ENCODE assay signal across 13 cellular contexts in the genomic region with DNA sequence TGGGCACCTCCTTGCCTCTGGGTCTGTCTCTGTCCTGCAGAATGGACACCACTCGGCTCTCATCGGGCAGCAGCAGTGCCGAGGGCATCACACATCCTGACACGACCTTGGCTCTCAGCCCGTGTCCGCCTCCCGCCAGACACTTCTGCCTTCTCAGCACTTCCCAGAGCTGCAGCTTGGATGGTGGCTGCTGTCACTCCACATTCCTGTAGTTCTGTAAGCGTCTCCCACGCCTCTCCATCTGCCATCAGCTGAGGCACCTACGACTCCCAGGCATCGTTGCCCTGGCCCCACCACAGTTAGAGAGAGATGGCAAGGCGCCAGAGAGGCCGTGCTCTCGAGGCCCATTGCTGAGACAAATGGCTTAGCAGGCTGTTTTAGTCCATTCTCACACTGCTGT.
DNase-seq lines count a peak whose midpoint lies in the region; ATAC-seq and TF ChIP-seq lines count a peak whose summit lies in the region.
"Had no signal": no experiment of that assay in that cellular context is flagged by ENCODE, and none has a peak within 500 bp of the region (broad histone marks: within the 10 kb centered on the region; RNA-seq: fewer than 3 reads in every experiment).

No MANE protein-coding gene starts in this region.

- POLR2A ChIA-PET in GM10248 (lab: Yijun Ruan, JAX), result no interaction called here

- H3K4me1 ChIP-seq in colonic mucosa (no peaks in the 10 kb centered on the region), right lobe of liver (no peaks in the 10 kb centered on the region), thyroid gland (peaks cover 0 to 15% of the 10 kb centered on the region in 2 donors)
- H3K4me1 ChIP-seq: breast epithelium had no signal

- H3K9me3 ChIP-seq in colonic mucosa, result no peaks in the 10 kb centered on the region
- no peaks in the 10 kb centered on the region for H3K9me3 ChIP-seq in right lobe of liver
- H3K9me3 ChIP-seq in thyroid gland, result no peaks in the 10 kb centered on the region
- H3K9me3 ChIP-seq: breast epithelium had no signal

- CTCF ChIA-PET in GM10248 (lab: Yijun Ruan, JAX), result no interaction called here

- no peaks in the 10 kb centered on the region for H3K36me3 ChIP-seq in colonic mucosa
- peaks cover 0 to 6% (median 0%) of the 10 kb centered on the region in 4 donors for H3K36me3 ChIP-seq in right lobe of liver
- H3K36me3 ChIP-seq in thyroid gland, result no peaks in the 10 kb centered on the region
- H3K36me3 ChIP-seq: breast epithelium had no signal

- DNase-seq in activated effector memory CD4-positive, alpha-beta T cell treated with anti-CD3 and anti-CD28 coated beads, Interleukin-2, amount 50 U/mL, for 16 hours, result peak; percentile 58
- no peak for DNase-seq in activated effector memory CD4-positive, alpha-beta T cell treated with Interleukin-2 at 50 U/mL for 16 hours
- no peak for DNase-seq in colonic mucosa
- peak; percentile 52 to 71 (median 71) for DNase-seq in right lobe of liver
- peak; percentile 27 to 37 for DNase-seq in thyroid gland
- DNase-seq in GM10248 (ENCODE audit: extremely low spot score), result no peak
- DNase-seq: activated CD4-positive, alpha-beta T cell treated with anti-CD3 and anti-CD28 coated beads for 1 hour; glutamatergic neuron; NCI-H1417; stimulated activated naive CD8-positive, alpha-beta T cell treated with anti-CD3 and anti-CD28 coated beads, Interleukin-15, amount 100 ng/mL, for 72 hours had no signal

- H3K27me3 ChIP-seq in colonic mucosa, result no peaks in the 10 kb centered on the region
- no peaks in the 10 kb centered on the region for H3K27me3 ChIP-seq in right lobe of liver
- H3K27me3 ChIP-seq in thyroid gland, result no peaks in the 10 kb centered on the region
- H3K27me3 ChIP-seq: breast epithelium had no signal

- WGBS in right lobe of liver (ENCODE audit: insufficient coverage, low coverage, low lambda C conversion rate, missing lambda C conversion rate), result 56% methylated on average over 6 of the region's 14 CpGs
- 36 to 48% methylated on average over 10 to 13 of the region's 14 CpGs for WGBS in thyroid gland, 2 donors

- no peak overlapping the region for H3K9ac ChIP-seq in colonic mucosa (ENCODE audit: low read depth in 2 of 2, low read length in 2 of 2)

- H3K27ac ChIP-seq in colonic mucosa (peak overlapping the region; percentile 46), right lobe of liver (no peak overlapping the region), thyroid gland (no peak overlapping the region)
- H3K27ac ChIP-seq: breast epithelium had no signal

- H3K4me3 ChIP-seq in colonic mucosa, result no peak overlapping the region
- no peak overlapping the region for H3K4me3 ChIP-seq in right lobe of liver
- H3K4me3 ChIP-seq in thyroid gland (replicated peaks in 1 of 3), result no peak overlapping the region
- H3K4me3 ChIP-seq: breast epithelium had no signal

- TF ChIP-seq POLR2A in right lobe of liver (IDR thresholded peaks at IDR 0.05) (no peak), thyroid gland (IDR thresholded peaks at IDR 0.05) (no peak)

- ATAC-seq in right lobe of liver (peak; percentile 62 to 93 (median 67)), HG03521 (IDR thresholded peaks at IDR 0.05; ENCODE audit: unreplicated experiment) (no peak), GM19395 (IDR thresholded peaks at IDR 0.05; ENCODE audit: unreplicated experiment) (no peak)

- TF ChIP-seq CTCF in colonic mucosa (IDR thresholded peaks at IDR 0.05) (no peak), right lobe of liver (IDR thresholded peaks at IDR 0.05) (no peak), thyroid gland (IDR thresholded peaks at IDR 0.05) (no peak), GM10248 (IDR thresholded peaks at IDR 0.05; ENCODE audit: control extremely low read depth, extremely low read depth, low read depth, missing control alignments) (no peak)

- intact Hi-C loops in colonic mucosa (cut with DNase I) (no loop called here), right lobe of liver (cut with DNase I) (no loop called here), thyroid gland (cut with DNase I) (no loop called here)

Comparison
In these comparisons a context has a peak if more than half of its experiments do, and no peak if none do; other contexts are left out.
1. DNase-seq: peak in activated effector memory CD4-positive, alpha-beta T cell treated with anti-CD3 and anti-CD28 coated beads, Interleukin-2, amount 50 U/mL, for 16 hours (single experiment), right lobe of liver (3 of 3) and thyroid gland (2 of 2); none in activated effector memory CD4-positive, alpha-beta T cell treated with Interleukin-2 at 50 U/mL for 16 hours (single experiment), colonic mucosa (single experiment) and GM10248 (single experiment).
2. ATAC-seq: peak in right lobe of liver (4 of 4); none in HG03521 (single experiment) and GM19395 (single experiment).